In genomic region chr5:168916266-168916665, GRCh38 we compare ENCODE assay signal across 16 cellular contexts.
DNase-seq lines count a peak whose midpoint lies in the region; FAIRE-seq and TF ChIP-seq lines count a peak whose summit lies in the region.
"Had no signal": no experiment of that assay in that cellular context is flagged by ENCODE, and none has a peak within 500 bp of the region (broad histone marks: within the 10 kb centered on the region; RNA-seq: fewer than 3 reads in every experiment).

No MANE protein-coding gene starts in this region.

- H3K56ac ChIP-seq in H1 (replicated peaks; ENCODE audit: insufficient read length, low read depth, low read length), result no peak overlapping the region

- TF ChIP-seq CTCF in H1 (IDR thresholded peaks at IDR 0.05; ENCODE audit: control extremely low read depth in 1 of 3, insufficient read depth in 1 of 3, low read depth in 1 of 3, low read length in 3 of 3), result no peak

- FAIRE-seq in H1 (lab: Jason Lieb, UNC), result peak; percentile 28
- FAIRE-seq: G401.6 had no signal

- H3K4me1 ChIP-seq in GM23248 (ENCODE audit: insufficient read depth) (peaks cover 13% of the 10 kb centered on the region), H1 (replicated peaks in 1 of 4; ENCODE audit: control insufficient read depth in 3 of 4, insufficient read depth in 4 of 4, low read length in 3 of 4) (peaks cover 0 to 6% (median 0%) of the 10 kb centered on the region in 4 experiments; a peak in 1 of 7 replicates)
- H3K4me1 ChIP-seq: ascending aorta had no signal

- no peaks in the 10 kb centered on the region for H3K23me2 ChIP-seq in H1 (ENCODE audit: low read depth, low read length)

- no peak overlapping the region for H2BK20ac ChIP-seq in H1 (ENCODE audit: low read length)

- H3K27me3 ChIP-seq in GM23248 (replicated peaks; ENCODE audit: insufficient read depth) (no peaks in the 10 kb centered on the region), H1 (replicated peaks in 1 of 4; ENCODE audit: control insufficient read depth in 3 of 4, extremely low read depth in 1 of 4, insufficient read depth in 3 of 4, low read length in 3 of 4) (no peaks in the 10 kb centered on the region)
- H3K27me3 ChIP-seq: ascending aorta had no signal

- H3F3A ChIP-seq in GM23248 (ENCODE audit: insufficient read depth), result peaks cover 9% of the 10 kb centered on the region; the same call in 1 of the 2 replicates

- H4K5ac ChIP-seq in H1 (ENCODE audit: insufficient read length, low read depth, low read length), result no peak overlapping the region

- H2BK5ac ChIP-seq in H1 (ENCODE audit: low read depth, low read length), result no peak overlapping the region

- H4K8ac ChIP-seq in H1 (ENCODE audit: extremely low read depth, insufficient read depth, low read length), result no peak overlapping the region

- H3K9ac ChIP-seq in GM23248 (peak overlapping the region; percentile 46; the same call in 1 of the 2 replicates), H1 (replicated peaks in 1 of 4; ENCODE audit: extremely low read depth in 1 of 4, low read depth in 3 of 4, low read length in 3 of 4) (no peak overlapping the region)

- no peak overlapping the region for H2BK15ac ChIP-seq in H1 (ENCODE audit: low read length)

- 26 to 29% methylated on average over 5 of the region's 5 CpGs for WGBS in GM23248 (ENCODE audit: low coverage in 1 of 2, low lambda C conversion rate in 2 of 2, missing lambda C conversion rate in 2 of 2), 2 experiments
- whole genome bisulfite sequencing in H1 (ENCODE audit: extremely low coverage in 1 of 2, insufficient coverage in 1 of 2, insufficient read length in 1 of 2, insufficient replicate concordance in 2 of 2, low coverage in 1 of 2, low lambda C conversion rate in 2 of 2, missing lambda C conversion rate in 1 of 2), 2 experiments, result 48% methylated on average over 5 of the region's 5 CpGs; no CpG with 5 or more reads in 1 of the 2 experiments

- CTCF ChIA-PET in H1 (lab: Charles Lee; ENCODE audit: partially characterized antibody), result interaction anchor here (1.0 to 1.2 kb wide), 3 partner anchors 31 to 236 kb away, joined by 3 to 4 read pairs (median 3); no protein-coding TSS in a partner anchor

- no peak overlapping the region for H3K14ac ChIP-seq in H1 (ENCODE audit: insufficient read length)

- H3K4ac ChIP-seq in H1 (replicated peaks; ENCODE audit: insufficient read length, low read depth, low read length), result no peak overlapping the region

- no peak for TF ChIP-seq EP300 in H1 (IDR thresholded peaks at IDR 0.05; ENCODE audit: borderline replicate concordance in 1 of 2, low read depth in 2 of 2, low read length in 2 of 2)

- H2AFZ ChIP-seq in GM23248 (no peak overlapping the region), H1 (ENCODE audit: low read length) (no peak overlapping the region)

- no peak overlapping the region for H3K23ac ChIP-seq in H1 (ENCODE audit: insufficient read length)

- no peak overlapping the region for H2BK12ac ChIP-seq in H1 (ENCODE audit: low read depth, low read length)

- no peaks in the 10 kb centered on the region for H3K79me1 ChIP-seq in H1 (ENCODE audit: low read depth, low read length)

- TF ChIP-seq POLR2A in H1 (IDR thresholded peaks at IDR 0.05; ENCODE audit: control extremely low read depth in 1 of 2, low read depth in 2 of 2, low read length in 2 of 2), result no peak

- H3K36me3 ChIP-seq in GM23248 (ENCODE audit: low read depth) (no peaks in the 10 kb centered on the region), H1 (ENCODE audit: control insufficient read depth in 2 of 4, insufficient read depth in 4 of 4, low read length in 3 of 4) (no peaks in the 10 kb centered on the region)
- H3K36me3 ChIP-seq: ascending aorta had no signal

- H3K9me3 ChIP-seq in GM23248 (ENCODE audit: low read depth), result no peaks in the 10 kb centered on the region
- H3K9me3 ChIP-seq in H1 (ENCODE audit: insufficient read depth in 2 of 2, low read depth in 1 of 2, low read length in 1 of 2), result no peaks in the 10 kb centered on the region
- H3K9me3 ChIP-seq: ascending aorta had no signal

- H4K20me1 ChIP-seq in GM23248 (ENCODE audit: insufficient read depth), result no peaks in the 10 kb centered on the region
- H4K20me1 ChIP-seq in H1 (replicated peaks in 1 of 2; ENCODE audit: control insufficient read depth in 1 of 2, insufficient read depth in 2 of 2, low read length in 2 of 2), result no peaks in the 10 kb centered on the region

- H3K18ac ChIP-seq in H1 (ENCODE audit: extremely low read depth, low read length), result no peak overlapping the region

- H3K27ac ChIP-seq in GM23248, result peak overlapping the region; percentile 67
- H3K27ac ChIP-seq in H1 (ENCODE audit: low read depth, low read length), result no peak overlapping the region
- no peak overlapping the region for H3K27ac ChIP-seq in substantia nigra (ENCODE audit: low read depth, low read length, poor library complexity, severe bottlenecking)
- H3K27ac ChIP-seq: ascending aorta, C4-2B had no signal

- no peak overlapping the region for H2BK120ac ChIP-seq in H1 (replicated peaks; ENCODE audit: low read depth, low read length)

- POLR2A ChIA-PET in H1 (lab: Charles Lee; ENCODE audit: partially characterized antibody), result no interaction called here

- H3K9me2 ChIP-seq in GM23248 (ENCODE audit: insufficient read depth), result no peaks in the 10 kb centered on the region

- no peak for TF ChIP-seq RAD21 in H1 (IDR thresholded peaks at IDR 0.05 in 1 of 2, conservative IDR thresholded peaks at IDR 0.05 in 1 of 2; ENCODE audit: low read depth in 2 of 2, low read length in 2 of 2)

- in situ Hi-C loops in GM23248 (cut with MboI), result no loop called here

- peak; percentile 70 for DNase-seq in GM23248
- DNase-seq in H1 (ENCODE audit: low read depth in 1 of 2, low spot score in 2 of 2), result peak; percentile 9 to 51
- peak; percentile 8 for DNase-seq in kidney glomerular epithelial cell (lab: John Stamatoyannopoulos, UW)
- DNase-seq in skeletal muscle cell (ENCODE audit: low read depth), result peak; percentile 20
- DNase-seq in GF-D8 (lab: John Stamatoyannopoulos, UW), result no peak
- DNase-seq in putamen (ENCODE audit: low spot score), result no peak
- no peak for DNase-seq in substantia nigra (lab: John Stamatoyannopoulos, UW)
- DNase-seq in DMS 273 treated with DMSO at 0.1 percent for 48 hours (lab: John Stamatoyannopoulos, UW), result no peak
- DNase-seq: activated CD4-positive, CD25-positive, alpha-beta regulatory T cell; effector memory CD8-positive, alpha-beta T cell; naive B cell; NCI-H1092; NCI-H524 treated with DMSO at 0.1 percent for 48 hours had no signal

- H2AK5ac ChIP-seq in H1 (ENCODE audit: low read depth, low read length), result no peak overlapping the region

- H4K91ac ChIP-seq in H1 (replicated peaks; ENCODE audit: insufficient read length, low read length), result no peak overlapping the region

- H3K4me2 ChIP-seq in GM23248 (ENCODE audit: unreplicated experiment) (peak overlapping the region; percentile 82), H1 (ENCODE audit: insufficient read depth in 1 of 2, low read depth in 2 of 2, low read length in 2 of 2) (no peak overlapping the region)

- H3K4me3 ChIP-seq in GM23248 (no peak overlapping the region), H1 (ENCODE audit: extremely low read depth in 1 of 4, insufficient read depth in 2 of 4, low read depth in 3 of 4, low read length in 4 of 4) (no peak overlapping the region), skeletal muscle cell (ENCODE audit: low read depth, low read length) (no peak overlapping the region)
- H3K4me3 ChIP-seq: ascending aorta had no signal

- H3K79me2 ChIP-seq in GM23248 (ENCODE audit: insufficient read depth), result no peaks in the 10 kb centered on the region
- H3K79me2 ChIP-seq in H1 (ENCODE audit: control insufficient read depth in 1 of 2, insufficient read depth in 2 of 2, low read length in 2 of 2), result no peaks in the 10 kb centered on the region

TF ChIP-seq in H1, 55 proteins besides CTCF, POLR2A, EP300 and RAD21 (continues in another document):
- TF ChIP-seq CHD2 (IDR thresholded peaks at IDR 0.05; ENCODE audit: low read length) (no peak), HDAC6 (IDR thresholded peaks at IDR 0.05; ENCODE audit: low read depth, low read length) (no peak), TBP (IDR thresholded peaks at IDR 0.05; ENCODE audit: low read depth, low read length) (no peak), KDM4A (IDR thresholded peaks at IDR 0.05; ENCODE audit: low read depth, low read length, severe bottlenecking) (no peak), ATF2 (IDR thresholded peaks at IDR 0.05; ENCODE audit: low read length) (no peak), SIRT6 (IDR thresholded peaks at IDR 0.05; ENCODE audit: low read length) (no peak), SP4 (IDR thresholded peaks at IDR 0.05; ENCODE audit: low read length) (no peak), TEAD4 (IDR thresholded peaks at IDR 0.05; ENCODE audit: low read depth, low read length) (no peak), TCF12 (IDR thresholded peaks at IDR 0.05; ENCODE audit: low read depth, low read length) (no peak), CREB1 (IDR thresholded peaks at IDR 0.05) (no peak), SP2 (IDR thresholded peaks at IDR 0.05; ENCODE audit: low read length) (no peak), SRF (IDR thresholded peaks at IDR 0.05; ENCODE audit: low read depth, low read length) (no peak), ZNF274 (IDR thresholded peaks at IDR 0.05; ENCODE audit: borderline replicate concordance, extremely low read depth, low read length) (no peak), MAFK (IDR thresholded peaks at IDR 0.05; ENCODE audit: low read depth, low read length) (no peak), CBX8 (IDR thresholded peaks at IDR 0.05; ENCODE audit: borderline replicate concordance, low read depth, low read length) (no peak)
- TF ChIP-seq, protein P1, sequence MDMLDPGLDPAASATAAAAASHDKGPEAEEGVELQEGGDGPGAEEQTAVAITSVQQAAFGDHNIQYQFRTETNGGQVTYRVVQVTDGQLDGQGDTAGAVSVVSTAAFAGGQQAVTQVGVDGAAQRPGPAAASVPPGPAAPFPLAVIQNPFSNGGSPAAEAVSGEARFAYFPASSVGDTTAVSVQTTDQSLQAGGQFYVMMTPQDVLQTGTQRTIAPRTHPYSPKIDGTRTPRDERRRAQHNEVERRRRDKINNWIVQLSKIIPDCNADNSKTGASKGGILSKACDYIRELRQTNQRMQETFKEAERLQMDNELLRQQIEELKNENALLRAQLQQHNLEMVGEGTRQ (IDR thresholded peaks at IDR 0.05; ENCODE audit: low read length), result no peak

Comparison
In these comparisons a context has a peak if more than half of its experiments do, and no peak if none do; other contexts are left out.
1. DNase-seq: peak in GM23248 (single experiment), H1 (2 of 2), kidney glomerular epithelial cell (single experiment) and skeletal muscle cell (single experiment); none in GF-D8 (single experiment), putamen (single experiment), substantia nigra (0 of 49) and DMS 273 treated with DMSO at 0.1 percent for 48 hours (single experiment).